Comparison of ENCODE assay signal across 32 cellular contexts in genomic region chrX:53447441-53447840, GRCh38. TPM values are rescaled to one million over a fixed set of nuclear protein-coding genes. Genes with fewer than 3 reads are reported as not detected.
A peak's percentile ranks its signal among the peaks of the same experiment; 100 is the strongest.
DNase-seq lines count a peak whose midpoint lies in the region; ATAC-seq, FAIRE-seq and TF ChIP-seq lines count a peak whose summit lies in the region.
"Had no signal": no experiment of that assay in that cellular context is flagged by ENCODE, and none has a peak within 500 bp of the region (broad histone marks: within the 10 kb centered on the region; RNA-seq: fewer than 3 reads in every experiment).

No MANE protein-coding gene starts in this region.

- H3K9me3 ChIP-seq in body of pancreas (no peaks in the 10 kb centered on the region), pancreas (no peaks in the 10 kb centered on the region), heart left ventricle (no peaks in the 10 kb centered on the region)
- H3K9me3 ChIP-seq: A549; BE2C; BLaER1; BLaER1 treated with 17β-estradiol and CSF1 and Interleukin-3, amounts not matched to agents 10 nM and 100 nM; Caco-2 had no signal

- H3K27me3 ChIP-seq in body of pancreas: no peaks in the 10 kb centered on the region
- no peaks in the 10 kb centered on the region for H3K27me3 ChIP-seq in pancreas
- peaks cover 0 to 31% (median 0%) of the 10 kb centered on the region in 9 donors for H3K27me3 ChIP-seq in heart left ventricle
- H3K27me3 ChIP-seq: BE2C had no signal

- DNase-seq in body of pancreas: peak in 2 of 4 donors; percentile 18 to 45
- DNase-seq in pancreas: peak in 2 of 6 donors; percentile 7 to 30
- no peak for DNase-seq in left ventricle myocardium superior
- DNase-seq in heart left ventricle: no peak
- DNase-seq: 8988T; ACHN; AML-193; BE2C; C1 segment of cervical spinal cord; Caco-2; Calu3; CD4-positive, alpha-beta memory T cell; CD4-positive, alpha-beta T cell; CD4-positive, CD25-positive, alpha-beta regulatory T cell; CD8-positive, alpha-beta memory T cell; CD8-positive, alpha-beta T cell; COR-L47; DMS 273 treated with DMSO at 0.1 percent for 48 hours; DMS153; DMS53; DMS79; DMS79 treated with DMSO at 0.1 percent for 48 hours; DND-41; EL had no signal

- H3K4me3 ChIP-seq in body of pancreas: no peak overlapping the region
- no peak overlapping the region for H3K4me3 ChIP-seq in pancreas
- no peak overlapping the region for H3K4me3 ChIP-seq in heart left ventricle
- H3K4me3 ChIP-seq: A549; BLaER1; BLaER1 treated with 17β-estradiol and CSF1 and Interleukin-3, amounts not matched to agents 10 nM and 100 nM had no signal

- H3K36me3 ChIP-seq in body of pancreas (replicated peaks in 1 of 2; ENCODE audit: insufficient read depth in 1 of 2, low read depth in 2 of 2) (no peaks in the 10 kb centered on the region), pancreas (no peaks in the 10 kb centered on the region), heart left ventricle (no peaks in the 10 kb centered on the region)
- H3K36me3 ChIP-seq: BE2C; BLaER1; BLaER1 treated with 17β-estradiol and CSF1 and Interleukin-3, amounts not matched to agents 10 nM and 100 nM had no signal

- H3K27ac ChIP-seq in body of pancreas: peak overlapping the region in 1 of 4 donors; percentile 45
- peak overlapping the region in 2 of 4 donors; percentile 8 to 28 for H3K27ac ChIP-seq in pancreas
- H3K27ac ChIP-seq in heart left ventricle: no peak overlapping the region
- H3K27ac ChIP-seq: 22Rv1; A549; BLaER1; BLaER1 treated with 17β-estradiol and CSF1 and Interleukin-3, amounts not matched to agents 10 nM and 100 nM; C4-2B had no signal

- intact Hi-C loops in body of pancreas (cut with DNase I): no loop called here
- intact Hi-C loops in pancreas (cut with DNase I): no loop called here
- intact Hi-C loops in left ventricle myocardium superior (cut with micrococcal nuclease): no loop called here
- intact Hi-C loops in heart left ventricle (cut with DNase I): no loop called here

- no peak for TF ChIP-seq CTCF in body of pancreas (IDR thresholded peaks at IDR 0.05)
- TF ChIP-seq CTCF in pancreas (IDR thresholded peaks at IDR 0.05): no peak
- TF ChIP-seq CTCF in heart left ventricle (IDR thresholded peaks at IDR 0.05): no peak

- peak; percentile 63 for ATAC-seq in body of pancreas
- peak; percentile 68 to 87 (median 79) for ATAC-seq in pancreas
- no peak for ATAC-seq in left ventricle myocardium superior
- ATAC-seq in heart left ventricle: no peak
- ATAC-seq: A549; CD8-positive, alpha-beta T cell had no signal

- H3K4me1 ChIP-seq in body of pancreas (no peaks in the 10 kb centered on the region), pancreas (peaks cover 0 to 3% (median 0%) of the 10 kb centered on the region in 3 donors), heart left ventricle (peaks cover 0 to 1% (median 0%) of the 10 kb centered on the region in 12 donors)
- H3K4me1 ChIP-seq: BE2C, Caco-2 had no signal

- no peak for TF ChIP-seq POLR2A in body of pancreas (IDR thresholded peaks at IDR 0.05)
- no peak for TF ChIP-seq POLR2A in heart left ventricle (IDR thresholded peaks at IDR 0.05)

- FAIRE-seq in pancreas (lab: Jason Lieb, UNC): no peak
- FAIRE-seq: A204.1, A549, D721Med had no signal

- 21 to 50% methylated on average over 1 to 2 of the region's 2 CpGs for WGBS in body of pancreas, 2 donors
- 28 to 30% methylated on average over 2 of the region's 2 CpGs for WGBS in pancreas, 2 donors
- WGBS in heart left ventricle, 4 donors: 79 to 94% (median 89%) methylated on average over 2 of the region's 2 CpGs

RNA-seq across cellular contexts. Expression of gene HSD17B10, which starts 13.3 kb away (rescaled TPM):
- 10 to 100 TPM; 40.5 to 50.1 TPM for total RNA-seq in body of pancreas
- total RNA-seq in pancreas: 10 to 100 TPM; 26.8 to 54.1 (median 40.2) TPM
- 10 to 100 TPM; 29.4 to 54.7 TPM for polyA plus RNA-seq in pancreas
- total RNA-seq in left ventricle myocardium superior: 102 TPM
- total RNA-seq in heart left ventricle: 100 to 1,000 TPM in 3 of 9 donors, 10 to 100 TPM in 6; 49.7 to 118 (median 93.2) TPM
- 100 to 1,000 TPM in 1 of 2 donors, 10 to 100 TPM in 1; 94.3 to 169 TPM for polyA plus RNA-seq in heart left ventricle

RNA-seq across cellular contexts. Expression of gene RIBC1, which starts 24.8 kb away (rescaled TPM):
- total RNA-seq in body of pancreas: under 1 TPM; 0.52 to 0.99 TPM
- total RNA-seq in pancreas: 1 to 10 TPM in 2 of 6 donors, under 1 TPM in 4; 0.31 to 1.2 (median 0.61) TPM
- 1 to 10 TPM; 2.2 to 3.3 TPM for polyA plus RNA-seq in pancreas
- 0.52 TPM for total RNA-seq in left ventricle myocardium superior
- 1 to 10 TPM in 2 of 9 donors, under 1 TPM in 7; 0.28 to 1.7 (median 0.63) TPM for total RNA-seq in heart left ventricle
- polyA plus RNA-seq in heart left ventricle: under 1 TPM; 0.50 to 0.61 TPM
- polyA plus RNA-seq: BJ had no signal

RNA-seq across cellular contexts. Expression of gene SMC1A, which starts 25.0 kb away (rescaled TPM):
- total RNA-seq in body of pancreas: 10 to 100 TPM; 24.6 to 38.6 TPM
- total RNA-seq in pancreas: 10 to 100 TPM; 17.0 to 38.2 (median 24.3) TPM
- polyA plus RNA-seq in pancreas: 1 to 10 TPM; 6.1 to 6.8 TPM
- total RNA-seq in left ventricle myocardium superior: 40.2 TPM
- total RNA-seq in heart left ventricle: 10 to 100 TPM; 25.3 to 64.6 (median 36.4) TPM
- 10 to 100 TPM; 13.6 to 21.3 TPM for polyA plus RNA-seq in heart left ventricle

Comparison
In these comparisons a context has a peak if more than half of its experiments do, and no peak if none do; other contexts are left out.
1. ATAC-seq: peak in body of pancreas (single experiment) and pancreas (4 of 4); none in left ventricle myocardium superior (single experiment) and heart left ventricle (0 of 4).